In genomic region chr2:84719434-84719833, GRCh38 we compare ENCODE assay signal across 10 cellular contexts.
"Had no signal": no experiment of that assay in that cellular context is flagged by ENCODE, and none has a peak within 500 bp of the region (broad histone marks: within the 10 kb centered on the region; RNA-seq: fewer than 3 reads in every experiment).

No MANE protein-coding gene starts in this region.

- DNase-seq: activated CD4-positive, alpha-beta memory T cell treated with anti-CD3 and anti-CD28 coated beads, Interleukin-2, amount 10 ng/mL, durations not matched to agents 7 days and 5 days; activated CD4-positive, CD25-positive, alpha-beta regulatory T cell; activated gamma-delta T cell; brain microvascular endothelial cell; effector memory CD4-positive, alpha-beta T cell; heart left ventricle; left colon; natural killer cell; posterior cingulate gyrus; small intestine had no signal

- ATAC-seq: heart left ventricle, left colon, natural killer cell had no signal

- H3K36me3 Mint-ChIP-seq: natural killer cell had no signal

- H3K27ac Mint-ChIP-seq: activated CD4-positive, alpha-beta memory T cell treated with anti-CD3 and anti-CD28 coated beads, Interleukin-2, amount 10 ng/mL, durations not matched to agents 7 days and 5 days; natural killer cell had no signal

- H3K4me1 Mint-ChIP-seq: activated CD4-positive, alpha-beta memory T cell treated with anti-CD3 and anti-CD28 coated beads, Interleukin-2, amount 10 ng/mL, durations not matched to agents 7 days and 5 days had no signal

- H3K4me3 Mint-ChIP-seq: activated CD4-positive, alpha-beta memory T cell treated with anti-CD3 and anti-CD28 coated beads, Interleukin-2, amount 10 ng/mL, durations not matched to agents 7 days and 5 days; natural killer cell had no signal

- H3K9me3 Mint-ChIP-seq: natural killer cell had no signal

- H3K27me3 Mint-ChIP-seq: activated CD4-positive, alpha-beta memory T cell treated with anti-CD3 and anti-CD28 coated beads, Interleukin-2, amount 10 ng/mL, durations not matched to agents 7 days and 5 days had no signal
